Comparison of ENCODE assay signal across 18 cellular contexts in the genomic region with DNA sequence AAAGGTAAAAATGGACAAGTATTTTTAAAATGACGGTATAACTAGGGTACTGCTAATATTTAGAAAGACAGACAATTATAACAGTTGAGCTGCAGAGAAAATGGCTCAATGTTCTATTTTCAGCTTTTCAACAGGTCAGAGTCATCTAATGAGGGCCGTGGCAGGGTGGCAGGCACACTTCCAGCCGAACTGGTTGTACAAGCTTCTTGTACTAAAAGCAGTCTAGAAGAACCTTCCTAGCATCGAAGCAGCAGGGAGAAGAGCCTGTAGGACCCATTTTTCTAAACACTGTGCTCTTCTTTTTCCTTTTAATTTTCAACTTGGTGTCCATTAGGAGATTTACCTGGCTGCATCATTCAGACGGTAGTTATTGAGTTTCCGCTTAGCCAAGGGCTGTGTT.
DNase-seq lines count a peak whose midpoint lies in the region; ATAC-seq and TF ChIP-seq lines count a peak whose summit lies in the region.
"Had no signal": no experiment of that assay in that cellular context is flagged by ENCODE, and none has a peak within 500 bp of the region (broad histone marks: within the 10 kb centered on the region; RNA-seq: fewer than 3 reads in every experiment).

No MANE protein-coding gene starts in this region.

- no TSS peak for BruUV-seq in PC-9 (replicated peaks; lab: Mats Ljungman, UMichigan)

- DNase-seq in HT-29 (ENCODE audit: low spot score) (peak; percentile 41), PC-9 (peak; percentile 48 to 64), right cardiac atrium (peak in 2 of 3 donors; percentile 35 to 65), progenitor cell of endocrine pancreas (ENCODE audit: low spot score, unreplicated experiment) (no peak), NOMO-1 (lab: John Stamatoyannopoulos, UW; ENCODE audit: unreplicated experiment in 2 of 2) (no peak), GM20000 (ENCODE audit: low spot score) (no peak), T-helper 1 cell (no peak)
- DNase-seq: activated CD8-positive, alpha-beta T cell treated with anti-CD3 and anti-CD28 coated beads for 36 hours; activated naive CD8-positive, alpha-beta T cell treated with anti-CD3 and anti-CD28 coated beads for 36 hours; Caco-2; GF-D8; NCI-H2081; NCI-H69; RPMI8226; stimulated activated CD4-positive, alpha-beta T cell treated with anti-CD3 and anti-CD28 coated beads, Interleukin-4, amount 100 ng/mL, for 24 hours had no signal

- H3K9me2 ChIP-seq in PC-9 (ENCODE audit: insufficient read depth) = no peaks in the 10 kb centered on the region

- H3K9me3 ChIP-seq in PC-9 (ENCODE audit: insufficient read depth, low read depth) (no peaks in the 10 kb centered on the region), right cardiac atrium (ENCODE audit: control insufficient read depth, low read length) (no peaks in the 10 kb centered on the region)
- H3K9me3 ChIP-seq: Caco-2 had no signal

- 74% methylated on average over 6 of the region's 6 CpGs for WGBS in right cardiac atrium

- intact Hi-C loops in PC-9 (cut with micrococcal nuclease; ENCODE audit: unreplicated experiment) (no loop called here), right cardiac atrium (cut with DNase I) (no loop called here)

- H3K36me3 Mint-ChIP-seq in progenitor cell of endocrine pancreas (ENCODE audit: insufficient read depth) = no peaks in the 10 kb centered on the region
- H3K36me3 Mint-ChIP-seq: activated naive CD8-positive, alpha-beta T cell treated with anti-CD3 and anti-CD28 coated beads for 36 hours; brain; WTC11 had no signal

- H3K4me1 Mint-ChIP-seq in progenitor cell of endocrine pancreas (ENCODE audit: low read depth) = peaks cover 35% of the 10 kb centered on the region
- H3K4me1 Mint-ChIP-seq: activated naive CD8-positive, alpha-beta T cell treated with anti-CD3 and anti-CD28 coated beads for 36 hours had no signal

- peaks cover 4% of the 10 kb centered on the region for H3K9me3 Mint-ChIP-seq in progenitor cell of endocrine pancreas (ENCODE audit: low read depth)
- H3K9me3 Mint-ChIP-seq: activated CD8-positive, alpha-beta T cell treated with anti-CD3 and anti-CD28 coated beads for 36 hours; activated naive CD8-positive, alpha-beta T cell treated with anti-CD3 and anti-CD28 coated beads for 36 hours; WTC11 had no signal

- H3K27ac Mint-ChIP-seq in progenitor cell of endocrine pancreas = peak overlapping the region; percentile 79
- H3K27ac Mint-ChIP-seq: activated CD8-positive, alpha-beta T cell treated with anti-CD3 and anti-CD28 coated beads for 36 hours; activated naive CD8-positive, alpha-beta T cell treated with anti-CD3 and anti-CD28 coated beads for 36 hours; WTC11 had no signal

- H3F3A ChIP-seq in PC-9 (ENCODE audit: insufficient read depth, low read depth) = no peaks in the 10 kb centered on the region

- POLR2A ChIA-PET in PC-9 (lab: Charles Lee; ENCODE audit: unreplicated experiment) = interaction anchor here (0.6 kb wide), 1 partner anchor 77 kb away, joined by 4 read pairs; no protein-coding TSS in a partner anchor

- no peak for ATAC-seq in right cardiac atrium
- no peak for ATAC-seq in GM18867 (IDR thresholded peaks at IDR 0.05; ENCODE audit: unreplicated experiment)
- ATAC-seq: activated CD8-positive, alpha-beta T cell treated with anti-CD3 and anti-CD28 coated beads for 36 hours; WTC11 had no signal

- no peaks in the 10 kb centered on the region for H3K36me3 ChIP-seq in PC-9 (ENCODE audit: low read depth)

- peak overlapping the region; percentile 38 for H3K4me3 Mint-ChIP-seq in progenitor cell of endocrine pancreas (ENCODE audit: low read depth)
- H3K4me3 Mint-ChIP-seq: activated CD8-positive, alpha-beta T cell treated with anti-CD3 and anti-CD28 coated beads for 36 hours; activated naive CD8-positive, alpha-beta T cell treated with anti-CD3 and anti-CD28 coated beads for 36 hours; brain; WTC11 had no signal

- H4K20me1 ChIP-seq in PC-9 (ENCODE audit: insufficient read depth) = no peaks in the 10 kb centered on the region

- no peak overlapping the region for H3K27ac ChIP-seq in PC-9
- no peak overlapping the region for H3K27ac ChIP-seq in right cardiac atrium (ENCODE audit: low read length)

- peaks cover 29% of the 10 kb centered on the region for H3K27me3 Mint-ChIP-seq in progenitor cell of endocrine pancreas

- H3K79me2 ChIP-seq in PC-9 (ENCODE audit: low read depth) = no peaks in the 10 kb centered on the region

- TF ChIP-seq CTCF in PC-9 (conservative IDR thresholded peaks at IDR 0.05) = no peak
- TF ChIP-seq CTCF in progenitor cell of endocrine pancreas (IDR thresholded peaks at IDR 0.05; ENCODE audit: unreplicated experiment) = no peak
- TF ChIP-seq CTCF in GM20000 (IDR thresholded peaks at IDR 0.05; ENCODE audit: extremely low read depth, missing control alignments) = no peak

- H3K27me3 ChIP-seq in PC-9 (ENCODE audit: insufficient read depth, low read depth) (no peaks in the 10 kb centered on the region), right cardiac atrium (ENCODE audit: control insufficient read depth, insufficient read depth) (no peaks in the 10 kb centered on the region)

- H2AFZ ChIP-seq in PC-9 = no peak overlapping the region

- H3K4me1 ChIP-seq in PC-9 (replicated peaks; ENCODE audit: insufficient read depth) (peaks cover 9% of the 10 kb centered on the region), right cardiac atrium (ENCODE audit: control insufficient read depth, insufficient read depth, low read length) (no peaks in the 10 kb centered on the region)
- H3K4me1 ChIP-seq: Caco-2 had no signal

- peak overlapping the region; percentile 46 for H3K4me2 ChIP-seq in PC-9

- CTCF ChIA-PET in PC-9 (lab: Charles Lee) = no interaction called here

- no peak overlapping the region for H3K4me3 ChIP-seq in PC-9
- no peak overlapping the region for H3K4me3 ChIP-seq in right cardiac atrium (ENCODE audit: low read length)

Comparison
In these comparisons a context has a peak if more than half of its experiments do, and no peak if none do; other contexts are left out.
1. DNase-seq: peak in HT-29 (single experiment), PC-9 (2 of 2) and right cardiac atrium (2 of 3); none in progenitor cell of endocrine pancreas (single experiment), NOMO-1 (0 of 2), GM20000 (single experiment) and T-helper 1 cell (0 of 5).